8 cellular contexts compared by ENCODE assay signal in genomic region chr4:185142563-185142910, GRCh38. TPM values are rescaled to one million over a fixed set of nuclear protein-coding genes. Genes with fewer than 3 reads are reported as not detected.
A peak's percentile ranks its signal among the peaks of the same experiment; 100 is the strongest.
DNase-seq lines count a peak whose midpoint lies in the region; ATAC-seq, FAIRE-seq and TF ChIP-seq lines count a peak whose summit lies in the region.

No MANE protein-coding gene starts in this region.

- no peak for FAIRE-seq in H54 (lab: Jason Lieb, UNC)

- H3K27me3 Mint-ChIP-seq in activated CD4-positive, alpha-beta memory T cell treated with anti-CD3 and anti-CD28 coated beads, Interleukin-2, amount 10 ng/mL, durations not matched to agents 7 days and 5 days, result peaks cover 40% of the 10 kb centered on the region
- H3K27me3 Mint-ChIP-seq in stimulated activated naive B cell treated with anti-CD40 and anti-IgM and Interleukin-4, amounts not matched to agents 10 μg/mL and 1 μg/mL and 100 μg/mL, for 72 hours, result peaks cover 12 to 18% of the 10 kb centered on the region in 2 donors

- no peaks in the 10 kb centered on the region for H3K9me3 ChIP-seq in iPS-20b (ENCODE audit: insufficient read depth, low read depth, low read length)

- POLR2A ChIA-PET in activated CD4-positive, alpha-beta memory T cell treated with anti-CD3 and anti-CD28 coated beads, Interleukin-2, amount 10 ng/mL, durations not matched to agents 7 days and 5 days (lab: Charles Lee), result interaction anchor here (1.2 to 1.8 kb wide), 9 partner anchors 8 to 317 kb away, joined by 3 to 5 read pairs (median 4); partner anchors contain the start of genes ACSL1, ANKRD37, LRP2BP and SNX25

- H3K36me3 ChIP-seq in iPS-20b (ENCODE audit: insufficient read depth, low read depth, low read length), result peaks cover 29% of the 10 kb centered on the region

- peaks cover 12% of the 10 kb centered on the region for H3K4me1 Mint-ChIP-seq in activated CD4-positive, alpha-beta memory T cell treated with anti-CD3 and anti-CD28 coated beads, Interleukin-2, amount 10 ng/mL, durations not matched to agents 7 days and 5 days
- peaks cover 14 to 22% of the 10 kb centered on the region in 2 donors for H3K4me1 Mint-ChIP-seq in stimulated activated naive B cell treated with anti-CD40 and anti-IgM and Interleukin-4, amounts not matched to agents 10 μg/mL and 1 μg/mL and 100 μg/mL, for 72 hours

- no peak for TF ChIP-seq POLR2A in H54 (IDR thresholded peaks at IDR 0.05; ENCODE audit: low read depth, low read length)

- H3K27me3 ChIP-seq in iPS-20b (ENCODE audit: insufficient read depth, low read length), result peaks cover 6% of the 10 kb centered on the region; the same call in 1 of the 2 replicates

- no peak overlapping the region for H3K27ac Mint-ChIP-seq in activated CD4-positive, alpha-beta memory T cell treated with anti-CD3 and anti-CD28 coated beads, Interleukin-2, amount 10 ng/mL, durations not matched to agents 7 days and 5 days
- peak overlapping the region; percentile 94 for H3K27ac Mint-ChIP-seq in stimulated activated naive B cell treated with anti-CD40 and anti-IgM and Interleukin-4, amounts not matched to agents 10 μg/mL and 1 μg/mL and 100 μg/mL, for 72 hours

- peak; percentile 15 for ATAC-seq in HG02884 (IDR thresholded peaks at IDR 0.05; ENCODE audit: unreplicated experiment)
- ATAC-seq in stimulated activated naive B cell treated with anti-CD40 and anti-IgM and Interleukin-4, amounts not matched to agents 10 μg/mL and 1 μg/mL and 100 μg/mL, for 72 hours (replicated peaks), result peak; percentile 39 to 40
- no peak for ATAC-seq in HG03457 (IDR thresholded peaks at IDR 0.05; ENCODE audit: unreplicated experiment)

- H3K9me3 Mint-ChIP-seq in activated CD4-positive, alpha-beta memory T cell treated with anti-CD3 and anti-CD28 coated beads, Interleukin-2, amount 10 ng/mL, durations not matched to agents 7 days and 5 days, result no peaks in the 10 kb centered on the region
- no peaks in the 10 kb centered on the region for H3K9me3 Mint-ChIP-seq in stimulated activated naive B cell treated with anti-CD40 and anti-IgM and Interleukin-4, amounts not matched to agents 10 μg/mL and 1 μg/mL and 100 μg/mL, for 72 hours

- peak overlapping the region; percentile 80 for H3K4me3 Mint-ChIP-seq in activated CD4-positive, alpha-beta memory T cell treated with anti-CD3 and anti-CD28 coated beads, Interleukin-2, amount 10 ng/mL, durations not matched to agents 7 days and 5 days
- H3K4me3 Mint-ChIP-seq in stimulated activated naive B cell treated with anti-CD40 and anti-IgM and Interleukin-4, amounts not matched to agents 10 μg/mL and 1 μg/mL and 100 μg/mL, for 72 hours, result peak overlapping the region; percentile 84 to 91

- peak overlapping the region; percentile 77 for H3K4me3 ChIP-seq in iPS-20b (ENCODE audit: low read length)

- H3K27ac ChIP-seq in iPS-20b (ENCODE audit: low read length), result no peak overlapping the region

- H3K9ac ChIP-seq in iPS-20b (ENCODE audit: low read depth, low read length), result peak overlapping the region; percentile 73; the same call in 1 of the 2 replicates

- H3K4me1 ChIP-seq in iPS-20b (ENCODE audit: insufficient read depth, low read length), result 0 out of 2 replicates have a peak, but pooled peaks cover 4% of the 10 kb centered on the region

- DNase-seq in DMS53 treated with DMSO at 0.1 percent for 48 hours (lab: John Stamatoyannopoulos, UW; ENCODE audit: unreplicated experiment), result peak; percentile 37
- no peak for DNase-seq in activated CD4-positive, alpha-beta memory T cell treated with anti-CD3 and anti-CD28 coated beads, Interleukin-2, amount 10 ng/mL, durations not matched to agents 7 days and 5 days
- no peak for DNase-seq in stimulated activated naive B cell treated with anti-CD40 and anti-IgM and Interleukin-4, amounts not matched to agents 10 μg/mL and 1 μg/mL and 100 μg/mL, for 72 hours
- no peak for DNase-seq in H54 (ENCODE audit: insufficient read length, low spot score)
- no peak for DNase-seq in stimulated activated CD4-positive, alpha-beta T cell treated with anti-CD3 and anti-CD28 coated beads, Interleukin-15, amount 100 ng/mL, for 24 hours

- H3K36me3 Mint-ChIP-seq in activated CD4-positive, alpha-beta memory T cell treated with anti-CD3 and anti-CD28 coated beads, Interleukin-2, amount 10 ng/mL, durations not matched to agents 7 days and 5 days (ENCODE audit: low read depth), result no peaks in the 10 kb centered on the region
- H3K36me3 Mint-ChIP-seq in stimulated activated naive B cell treated with anti-CD40 and anti-IgM and Interleukin-4, amounts not matched to agents 10 μg/mL and 1 μg/mL and 100 μg/mL, for 72 hours, result peaks cover 5 to 10% of the 10 kb centered on the region in 2 donors

- CTCF ChIA-PET in activated CD4-positive, alpha-beta memory T cell treated with anti-CD3 and anti-CD28 coated beads, Interleukin-2, amount 10 ng/mL, durations not matched to agents 7 days and 5 days (lab: Charles Lee), result interaction anchor here (0.7 to 1.9 kb wide), 10 partner anchors 8 to 142 kb away, joined by 3 to 10 read pairs (median 4); no protein-coding TSS in a partner anchor

RNA-seq across cellular contexts. Expression of gene SLC25A4, which starts 0.5 kb away (rescaled TPM):
- total RNA-seq in activated CD4-positive, alpha-beta memory T cell treated with anti-CD3 and anti-CD28 coated beads, Interleukin-2, amount 10 ng/mL, durations not matched to agents 7 days and 5 days, result 1 to 10 TPM; 3.8 to 5.2 TPM
